ENCODE assay signal across 25 cellular contexts in the genomic region with DNA sequence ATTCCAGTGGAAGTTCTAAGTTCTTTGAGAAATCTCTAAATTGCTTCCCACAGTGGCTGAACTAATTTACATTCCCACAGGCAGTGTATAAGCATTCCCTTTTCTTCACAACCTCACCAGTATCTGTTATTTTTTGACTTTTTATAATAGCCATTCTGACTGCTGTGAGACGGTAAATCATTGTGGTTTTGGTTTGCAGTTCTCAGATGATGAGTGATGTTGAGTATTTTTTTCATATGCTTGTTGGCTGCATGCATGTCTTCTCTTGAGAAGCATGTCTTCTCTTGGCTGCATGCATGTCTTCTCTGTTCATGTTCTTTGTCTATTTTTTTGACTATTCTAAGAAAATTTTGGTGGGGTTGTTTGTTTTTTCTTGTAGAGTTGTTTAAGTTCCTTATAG.
"Had no signal": no experiment of that assay in that cellular context is flagged by ENCODE, and none has a peak within 500 bp of the region (broad histone marks: within the 10 kb centered on the region; RNA-seq: fewer than 3 reads in every experiment).

No MANE protein-coding gene starts in this region.

- H3K4me1 ChIP-seq: gastrocnemius medialis, heart left ventricle, psoas muscle, stomach, testis had no signal

- DNase-seq: activated CD4-positive, alpha-beta T cell treated with anti-CD3 and anti-CD28 coated beads, Interleukin-2, amount 50 U/mL, for 48 hours; activated gamma-delta T cell treated with Interleukin-2 at 50 U/mL for 16 hours; activated T-cell treated with anti-CD3 and anti-CD28 coated beads for 4 hours; amniotic stem cell; caudate nucleus; dorsolateral prefrontal cortex; endodermal cell; gastrocnemius medialis; heart left ventricle; kidney; mammary epithelial cell; ovary; psoas muscle; right cardiac atrium; stimulated activated CD4-positive, alpha-beta T cell treated with anti-CD3 and anti-CD28 coated beads, Interleukin-15, amount 100 ng/mL, for 24 hours; stimulated activated CD4-positive, alpha-beta T cell treated with anti-CD3 and anti-CD28 coated beads, Interleukin-2, amount 100 ng/mL, for 48 hours; stomach; testis; WERI-Rb-1 had no signal

- H3K9me3 ChIP-seq: gastrocnemius medialis, heart left ventricle, ovary, psoas muscle, stomach, testis had no signal

- H3K27me3 ChIP-seq: dorsolateral prefrontal cortex, gastrocnemius medialis, heart left ventricle, ovary, stomach, testis had no signal

- H3K27ac ChIP-seq: dorsolateral prefrontal cortex, gastrocnemius medialis, heart left ventricle, ovary, psoas muscle, skin epidermis, stomach, testis, WERI-Rb-1 had no signal

- H3K36me3 ChIP-seq: gastrocnemius medialis, heart left ventricle, ovary, stomach, WERI-Rb-1 had no signal

- H3K27ac Mint-ChIP-seq: activated naive CD4-positive, alpha-beta T cell treated with anti-CD3 and anti-CD28 coated beads, Interleukin-2, amount 50 U/mL, for 72 hours; activated T-helper 1 cell treated with anti-CD3 and anti-CD28 coated beads, Interleukin-12 subunit alpha, Interleukin-12 subunit beta, Interleukin-2, Interleukin-4 antibody, amounts not matched to agents 30 ng/mL and 10 ng/mL and 1 ng/mL, durations not matched to agents 14 hours and 24 hours and 36 hours; brain; type B pancreatic cell had no signal

- H3K9me3 Mint-ChIP-seq: activated T-helper 1 cell treated with anti-CD3 and anti-CD28 coated beads, Interleukin-12 subunit alpha, Interleukin-12 subunit beta, Interleukin-2, Interleukin-4 antibody, amounts not matched to agents 30 ng/mL and 10 ng/mL and 1 ng/mL, durations not matched to agents 14 hours and 24 hours and 36 hours had no signal

- H3K36me3 Mint-ChIP-seq: activated naive CD4-positive, alpha-beta T cell treated with anti-CD3 and anti-CD28 coated beads, Interleukin-2, amount 50 U/mL, for 72 hours; brain; type B pancreatic cell had no signal

- H3K27me3 Mint-ChIP-seq: type B pancreatic cell had no signal

- H3K4me3 Mint-ChIP-seq: activated T-helper 1 cell treated with anti-CD3 and anti-CD28 coated beads, Interleukin-12 subunit alpha, Interleukin-12 subunit beta, Interleukin-2, Interleukin-4 antibody, amounts not matched to agents 30 ng/mL and 10 ng/mL and 1 ng/mL, durations not matched to agents 14 hours and 24 hours and 36 hours; brain; endodermal cell; type B pancreatic cell had no signal

- H3K4me3 ChIP-seq: dorsolateral prefrontal cortex, gastrocnemius medialis, heart left ventricle, ovary, psoas muscle, skin epidermis, stomach, testis had no signal

- ATAC-seq: activated naive CD4-positive, alpha-beta T cell treated with anti-CD3 and anti-CD28 coated beads, Interleukin-2, amount 50 U/mL, for 72 hours; gastrocnemius medialis; heart left ventricle; left lobe of liver; psoas muscle; right cardiac atrium had no signal
